ENCODE assay signal across 8 cellular contexts in the genomic region with DNA sequence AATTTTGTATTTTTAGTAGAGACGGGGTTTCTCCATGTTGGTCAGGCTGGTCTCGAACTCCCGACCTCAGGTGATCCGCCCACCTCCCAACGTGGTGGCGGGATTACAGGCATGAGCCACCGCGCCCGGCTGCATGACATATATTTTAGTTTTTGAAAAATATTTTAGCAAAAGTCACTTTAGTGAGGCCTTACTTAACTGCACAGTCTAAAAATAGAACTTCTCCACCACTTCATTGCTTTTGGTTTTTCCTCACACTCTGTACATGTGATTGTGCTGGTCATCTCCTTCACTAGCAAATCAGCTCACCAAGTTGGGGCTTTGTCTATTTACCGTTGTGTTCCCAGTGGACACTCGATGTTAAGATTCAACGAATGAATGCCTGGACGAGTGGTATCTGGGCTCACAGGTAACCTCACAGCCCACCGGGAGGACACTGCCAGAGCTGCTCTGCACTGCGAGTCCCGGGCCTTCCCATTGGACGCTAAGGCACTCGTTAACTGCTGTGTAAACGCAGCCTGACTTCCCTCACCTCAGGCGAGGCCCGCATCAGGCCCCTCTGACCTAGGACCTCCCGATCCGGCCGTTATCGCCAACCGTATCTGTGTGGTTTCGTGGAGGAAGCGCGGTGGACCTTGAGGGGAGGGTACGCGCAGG. TPM values are rescaled to one million over a fixed set of nuclear protein-coding genes. Genes with fewer than 3 reads are reported as not detected.
DNase-seq lines count a peak whose midpoint lies in the region; ATAC-seq and TF ChIP-seq lines count a peak whose summit lies in the region.

No MANE protein-coding gene starts in this region.

- POLR2A ChIA-PET in naive thymus-derived CD8-positive, alpha-beta T cell (lab: Charles Lee), result interaction anchor here (0.9 to 3.3 kb wide), 7 partner anchors 10 to 47 kb away, joined by 3 to 33 read pairs (median 13); a partner anchor contains a TSS

- no peaks in the 10 kb centered on the region for H3K9me3 ChIP-seq in tibial nerve

- H3K4me1 ChIP-seq in tibial nerve, result peaks cover 0 to 9% (median 0%) of the 10 kb centered on the region in 4 donors

- H3K4me3 Mint-ChIP-seq in activated T-cell treated with anti-CD3 and anti-CD28 coated beads, Interleukin-2, amount 50 U/mL, for 4 hours, result peak overlapping the region; percentile 89
- H3K4me3 Mint-ChIP-seq in naive thymus-derived CD8-positive, alpha-beta T cell, result peak overlapping the region; percentile 93 to 99 (median 96)

- H3K36me3 Mint-ChIP-seq in activated T-cell treated with anti-CD3 and anti-CD28 coated beads, Interleukin-2, amount 50 U/mL, for 4 hours (ENCODE audit: insufficient read depth), result no peaks in the 10 kb centered on the region
- peaks cover 0 to 8% (median 4%) of the 10 kb centered on the region in 3 donors for H3K36me3 Mint-ChIP-seq in naive thymus-derived CD8-positive, alpha-beta T cell

- no peaks in the 10 kb centered on the region for H3K27me3 ChIP-seq in tibial nerve

- H3K4me1 Mint-ChIP-seq in activated T-cell treated with anti-CD3 and anti-CD28 coated beads, Interleukin-2, amount 50 U/mL, for 4 hours (ENCODE audit: low read depth), result peaks cover 18% of the 10 kb centered on the region
- H3K4me1 Mint-ChIP-seq in naive thymus-derived CD8-positive, alpha-beta T cell, result peaks cover 16 to 26% (median 20%) of the 10 kb centered on the region in 4 donors

- in situ Hi-C loops in Caki2 (cut with HindIII; ENCODE audit: low pct_unique_long_range_greater_than_20kb, low sequenced_read_pairs), result no loop called here

- DNase-seq in Caki2 (ENCODE audit: low read depth) (peak; percentile 80), NCI-H774 (lab: John Stamatoyannopoulos, UW) (peak; percentile 69), fibroblast of peridontal ligament (ENCODE audit: extremely low read depth) (peak; percentile 69), tibial nerve (ENCODE audit: low spot score in 2 of 2) (peak in 1 of 2 donors; percentile 34)
- no peak for DNase-seq in activated T-cell treated with anti-CD3 and anti-CD28 coated beads, Interleukin-2, amount 50 U/mL, for 4 hours
- peak in 8 of 10 donors; percentile 13 to 71 (median 38) for DNase-seq in naive thymus-derived CD8-positive, alpha-beta T cell

- ATAC-seq in GM19455 (IDR thresholded peaks at IDR 0.05; ENCODE audit: unreplicated experiment), result peak; percentile 52
- ATAC-seq in HG03521 (IDR thresholded peaks at IDR 0.05; ENCODE audit: unreplicated experiment), result peak; percentile 30
- ATAC-seq in activated T-cell treated with anti-CD3 and anti-CD28 coated beads, Interleukin-2, amount 50 U/mL, for 4 hours, result peak; percentile 50
- peak; percentile 31 to 49 for ATAC-seq in naive thymus-derived CD8-positive, alpha-beta T cell

- peak overlapping the region; percentile 65 to 86 (median 77) for H3K4me3 ChIP-seq in tibial nerve

- no peaks in the 10 kb centered on the region for H3K36me3 ChIP-seq in tibial nerve

- no peak for TF ChIP-seq CTCF in tibial nerve (IDR thresholded peaks at IDR 0.05)

- WGBS in tibial nerve, 2 donors, result 2 to 3% methylated on average over 31 of the region's 31 CpGs

- TF ChIP-seq EP300 in tibial nerve (IDR thresholded peaks at IDR 0.05), result peak in 1 of 2 donors; percentile 6

- peak overlapping the region; percentile 96 to 100 (median 98) for H3K27ac Mint-ChIP-seq in naive thymus-derived CD8-positive, alpha-beta T cell

- H3K27ac ChIP-seq in tibial nerve, result peak overlapping the region; percentile 94 to 98 (median 97)

- H3K9me3 Mint-ChIP-seq in activated T-cell treated with anti-CD3 and anti-CD28 coated beads, Interleukin-2, amount 50 U/mL, for 4 hours, result no peaks in the 10 kb centered on the region
- peaks cover 0 to 10% (median 0%) of the 10 kb centered on the region in 9 donors for H3K9me3 Mint-ChIP-seq in naive thymus-derived CD8-positive, alpha-beta T cell

- TF ChIP-seq POLR2A in tibial nerve (IDR thresholded peaks at IDR 0.05), result peak in 1 of 2 donors; percentile 8

- H3K27me3 Mint-ChIP-seq in activated T-cell treated with anti-CD3 and anti-CD28 coated beads, Interleukin-2, amount 50 U/mL, for 4 hours (ENCODE audit: low read depth), result peaks cover 3% of the 10 kb centered on the region
- peaks cover 0 to 13% (median 0%) of the 10 kb centered on the region in 5 donors for H3K27me3 Mint-ChIP-seq in naive thymus-derived CD8-positive, alpha-beta T cell

RNA-seq across cellular contexts. Expression of a gene that starts 14.0 kb away (rescaled TPM):
- total RNA-seq in Caki2 (2014; rRNA removed; shearing (Covaris generic); ENCODE audit: low replicate concordance), result 8.1 and 8.2 TPM in 2 replicates
- 10 to 100 TPM; 59.8 to 72.6 (median 70.1) TPM for total RNA-seq in activated T-cell treated with anti-CD3 and anti-CD28 coated beads, Interleukin-2, amount 50 U/mL, for 4 hours
- 10 to 100 TPM; 68.9 to 69.6 TPM for total RNA-seq in naive thymus-derived CD8-positive, alpha-beta T cell
- 1 to 10 TPM; 5.2 to 9.3 (median 5.9) TPM for polyA plus RNA-seq in naive thymus-derived CD8-positive, alpha-beta T cell
- total RNA-seq in tibial nerve, result 100 to 1,000 TPM in 1 of 4 donors, 10 to 100 TPM in 3; 40.8 to 118 (median 68.5) TPM

RNA-seq across cellular contexts. Expression of a gene that starts 33.2 kb away (rescaled TPM):
- 5.8 and 10.4 TPM in 2 replicates for total RNA-seq in Caki2 (2014; rRNA removed; shearing (Covaris generic); ENCODE audit: low replicate concordance)
- 1 to 10 TPM; 3.4 to 4.7 (median 4.0) TPM for total RNA-seq in activated T-cell treated with anti-CD3 and anti-CD28 coated beads, Interleukin-2, amount 50 U/mL, for 4 hours
- 10 to 100 TPM; 14.3 to 14.5 TPM for total RNA-seq in naive thymus-derived CD8-positive, alpha-beta T cell
- 1 to 10 TPM; 5.3 to 9.9 (median 6.5) TPM for polyA plus RNA-seq in naive thymus-derived CD8-positive, alpha-beta T cell
- total RNA-seq in tibial nerve, result 1 to 10 TPM; 3.3 to 7.3 (median 5.4) TPM

RNA-seq across cellular contexts. Expression of a gene that starts 34.9 kb away (rescaled TPM):
- total RNA-seq in Caki2 (2014; rRNA removed; shearing (Covaris generic); ENCODE audit: low replicate concordance), result 16.2 and 27.4 TPM in 2 replicates
- total RNA-seq in activated T-cell treated with anti-CD3 and anti-CD28 coated beads, Interleukin-2, amount 50 U/mL, for 4 hours, result 10 to 100 TPM; 35.9 to 38.3 (median 37.2) TPM
- 10 to 100 TPM; 35.8 to 37.2 TPM for total RNA-seq in naive thymus-derived CD8-positive, alpha-beta T cell
- 10 to 100 TPM; 17.9 to 25.6 (median 19.6) TPM for polyA plus RNA-seq in naive thymus-derived CD8-positive, alpha-beta T cell
- 10 to 100 TPM; 22.4 to 38.4 (median 31.8) TPM for total RNA-seq in tibial nerve

RNA-seq across cellular contexts. Expression of a gene that starts 47.2 kb away (rescaled TPM):
- 28.4 and 30.8 TPM in 2 replicates for total RNA-seq in Caki2 (2014; rRNA removed; shearing (Covaris generic); ENCODE audit: low replicate concordance)
- total RNA-seq in activated T-cell treated with anti-CD3 and anti-CD28 coated beads, Interleukin-2, amount 50 U/mL, for 4 hours, result 10 to 100 TPM; 14.9 to 16.4 (median 16.1) TPM
- total RNA-seq in naive thymus-derived CD8-positive, alpha-beta T cell, result 10 to 100 TPM; 28.5 to 29.9 TPM
- polyA plus RNA-seq in naive thymus-derived CD8-positive, alpha-beta T cell, result 1 to 10 TPM; 1.6 to 3.5 (median 2.6) TPM
- 10 to 100 TPM; 16.8 to 24.6 (median 21.7) TPM for total RNA-seq in tibial nerve
